24 cellular contexts compared by ENCODE assay signal in genomic region chr2:143440619-143441018, GRCh38.
"Had no signal": no experiment of that assay in that cellular context is flagged by ENCODE, and none has a peak within 500 bp of the region (broad histone marks: within the 10 kb centered on the region; RNA-seq: fewer than 3 reads in every experiment).

No MANE protein-coding gene starts in this region.

- H3K9me3 ChIP-seq: colonic mucosa, sigmoid colon, SJCRH30, transverse colon, uterus had no signal

- H3K27ac ChIP-seq: colonic mucosa, parathyroid adenoma, SJCRH30, transverse colon, uterus, VCaP had no signal

- H3K36me3 Mint-ChIP-seq: brain had no signal

- H3K27me3 Mint-ChIP-seq: activated T-helper 17 cell treated with anti-CD3 and anti-CD28 coated beads, Interleukin-2, amount 50 U/mL, for 72 hours; brain; memory B cell; natural killer cell treated with Interleukin-12 subunit alpha and Interleukin-12 subunit beta and Interleukin-15 and Interleukin-18, amount 100 ng/mL, for 72 hours had no signal

- H3K4me1 Mint-ChIP-seq: activated T-helper 17 cell treated with anti-CD3 and anti-CD28 coated beads, Interleukin-2, amount 50 U/mL, for 72 hours; brain had no signal

- H3K9me3 Mint-ChIP-seq: activated T-helper 17 cell treated with anti-CD3 and anti-CD28 coated beads, Interleukin-2, amount 50 U/mL, for 72 hours; brain; immature natural killer cell; memory B cell; natural killer cell treated with Interleukin-12 subunit alpha and Interleukin-12 subunit beta and Interleukin-15 and Interleukin-18, amount 100 ng/mL, for 72 hours had no signal

- DNase-seq: activated CD4-positive, alpha-beta T cell treated with anti-CD3 and anti-CD28 coated beads, Interleukin-2, amount 50 U/mL, for 4 hours; activated CD4-positive, CD25-positive, alpha-beta regulatory T cell treated with anti-CD3 and anti-CD28 coated beads, Interleukin-2, amount 50 U/mL, for 72 hours; activated naive CD4-positive, alpha-beta T cell; amniotic stem cell; central memory CD4-positive, alpha-beta T cell; colonic mucosa; erythroblast; foreskin melanocyte; head of caudate nucleus; immature natural killer cell; kidney glomerular epithelial cell; sigmoid colon; SJCRH30; stimulated activated naive CD4-positive, alpha-beta T cell; substantia nigra; T-helper 2 cell; transverse colon; uterus had no signal

- H3K27ac Mint-ChIP-seq: activated T-helper 17 cell treated with anti-CD3 and anti-CD28 coated beads, Interleukin-2, amount 50 U/mL, for 72 hours; brain; memory B cell; natural killer cell treated with Interleukin-12 subunit alpha and Interleukin-12 subunit beta and Interleukin-15 and Interleukin-18, amount 100 ng/mL, for 72 hours had no signal

- H3K4me3 Mint-ChIP-seq: activated T-helper 17 cell treated with anti-CD3 and anti-CD28 coated beads, Interleukin-2, amount 50 U/mL, for 72 hours; brain; immature natural killer cell; memory B cell; natural killer cell treated with Interleukin-12 subunit alpha and Interleukin-12 subunit beta and Interleukin-15 and Interleukin-18, amount 100 ng/mL, for 72 hours had no signal

- ATAC-seq: activated T-helper 17 cell treated with anti-CD3 and anti-CD28 coated beads, Interleukin-2, amount 50 U/mL, for 72 hours; natural killer cell treated with Interleukin-12 subunit alpha and Interleukin-12 subunit beta and Interleukin-15 and Interleukin-18, amount 100 ng/mL, for 72 hours had no signal

- H3K27me3 ChIP-seq: colonic mucosa, sigmoid colon, SJCRH30, transverse colon, uterus had no signal
